11 cellular contexts compared by ENCODE assay signal in genomic region chr5:151130922-151131891, GRCh38. TPM values are rescaled to one million over a fixed set of nuclear protein-coding genes. Genes with fewer than 3 reads are reported as not detected.
DNase-seq lines count a peak whose midpoint lies in the region; ATAC-seq and TF ChIP-seq lines count a peak whose summit lies in the region.
"Had no signal": no experiment of that assay in that cellular context is flagged by ENCODE, and none has a peak within 500 bp of the region (broad histone marks: within the 10 kb centered on the region; RNA-seq: fewer than 3 reads in every experiment).

No MANE protein-coding gene starts in this region.

- H3K4me1 ChIP-seq in subcutaneous abdominal adipose tissue (ENCODE audit: control insufficient read depth in 5 of 5, insufficient read depth in 5 of 5, low read length in 5 of 5): peaks cover 3 to 8% (median 4%) of the 10 kb centered on the region in 5 donors

- TF ChIP-seq CTCF in activated B cell treated with CpG ODN at 0.5 μM for 24 hours (IDR thresholded peaks at IDR 0.05) (no peak), RWPE1 (conservative IDR thresholded peaks at IDR 0.05; ENCODE audit: low read depth) (no peak)

- peak overlapping the region; percentile 48 for H3K4me3 Mint-ChIP-seq in activated naive CD4-positive, alpha-beta T cell treated with anti-CD3 and anti-CD28 coated beads, Interleukin-2, amount 50 U/mL, for 24 hours
- H3K4me3 Mint-ChIP-seq in activated B cell treated with CpG ODN at 0.5 μM for 24 hours: no peak overlapping the region

- peak overlapping the region; percentile 95 for H3K27ac Mint-ChIP-seq in activated naive CD4-positive, alpha-beta T cell treated with anti-CD3 and anti-CD28 coated beads, Interleukin-2, amount 50 U/mL, for 24 hours
- H3K27ac Mint-ChIP-seq in activated B cell treated with CpG ODN at 0.5 μM for 24 hours: peak overlapping the region; percentile 65

- H3K27ac ChIP-seq in subcutaneous abdominal adipose tissue (ENCODE audit: low read depth, low read length) (peak overlapping the region; percentile 17), RWPE1 (no peak overlapping the region)
- H3K27ac ChIP-seq: dorsolateral prefrontal cortex had no signal

- no peaks in the 10 kb centered on the region for H3K9me3 ChIP-seq in subcutaneous abdominal adipose tissue (ENCODE audit: control insufficient read depth in 5 of 5, low read length in 5 of 5)

- peaks cover 74% of the 10 kb centered on the region for H3K4me1 Mint-ChIP-seq in activated naive CD4-positive, alpha-beta T cell treated with anti-CD3 and anti-CD28 coated beads, Interleukin-2, amount 50 U/mL, for 24 hours
- peaks cover 91% of the 10 kb centered on the region for H3K4me1 Mint-ChIP-seq in activated B cell treated with CpG ODN at 0.5 μM for 24 hours

- CTCF ChIA-PET in activated B cell treated with CpG ODN at 0.5 μM for 24 hours (lab: Charles Lee): interaction anchor here (0.8 to 3.8 kb wide), 4 partner anchors 10 to 185 kb away, joined by 4 to 18 read pairs (median 6); no protein-coding TSS in a partner anchor
- CTCF ChIA-PET in RWPE1 (lab: Yijun Ruan, JAX): interaction anchor here (0.6 to 1.0 kb wide), 6 partner anchors 10 to 681 kb away, joined by 3 to 5 read pairs (median 3); no protein-coding TSS in a partner anchor

- DNase-seq in activated naive CD4-positive, alpha-beta T cell (lab: John Stamatoyannopoulos, UW): no peak
- no peak for DNase-seq in activated B cell treated with CpG ODN at 0.5 μM for 24 hours
- peak in 1 of 2 donors; percentile 51 for DNase-seq in left colon
- no peak for DNase-seq in RWPE1 (ENCODE audit: low spot score)
- no peak for DNase-seq in Right ventricle myocardium superior
- DNase-seq: dorsolateral prefrontal cortex, NCI-H187 had no signal

- intact Hi-C loops in activated B cell treated with CpG ODN at 0.5 μM for 24 hours (cut with micrococcal nuclease) (no loop called here), left colon (cut with DNase I, micrococcal nuclease) (no loop called here), Right ventricle myocardium superior (cut with DNase I) (no loop called here)

- peaks cover 17% of the 10 kb centered on the region for H3K36me3 Mint-ChIP-seq in activated naive CD4-positive, alpha-beta T cell treated with anti-CD3 and anti-CD28 coated beads, Interleukin-2, amount 50 U/mL, for 24 hours
- peaks cover 97% of the 10 kb centered on the region for H3K36me3 Mint-ChIP-seq in activated B cell treated with CpG ODN at 0.5 μM for 24 hours (ENCODE audit: low read depth)

- POLR2A ChIA-PET in activated B cell treated with CpG ODN at 0.5 μM for 24 hours (lab: Charles Lee) (interaction anchor here (0.9 to 3.8 kb wide), 4 partner anchors 10 to 103 kb away, joined by 3 to 20 read pairs (median 6); partner anchors contain the start of gene ANXA6), RWPE1 (lab: Yijun Ruan, JAX; ENCODE audit: low non-redundant PET) (no interaction called here)

- no peak overlapping the region for H3K9ac ChIP-seq in subcutaneous abdominal adipose tissue (ENCODE audit: low read length in 5 of 5)

- no peak for ATAC-seq in activated B cell treated with CpG ODN at 0.5 μM for 24 hours (ENCODE audit: low read depth)
- ATAC-seq in left colon: peak; percentile 82
- ATAC-seq in Right ventricle myocardium superior (ENCODE audit: poor library complexity): no peak
- ATAC-seq in HG02610 (IDR thresholded peaks at IDR 0.05; ENCODE audit: unreplicated experiment): no peak
- ATAC-seq: HepG2 had no signal

- peaks cover 20 to 100% (median 96%) of the 10 kb centered on the region in 5 donors for H3K36me3 ChIP-seq in subcutaneous abdominal adipose tissue (ENCODE audit: control insufficient read depth in 5 of 5, insufficient read depth in 5 of 5, low read length in 5 of 5)

- H3K27me3 ChIP-seq in subcutaneous abdominal adipose tissue (ENCODE audit: control insufficient read depth in 5 of 5, insufficient read depth in 4 of 5, low read length in 5 of 5): no peaks in the 10 kb centered on the region
- H3K27me3 ChIP-seq: dorsolateral prefrontal cortex had no signal

- no peak overlapping the region for H3K4me3 ChIP-seq in subcutaneous abdominal adipose tissue (ENCODE audit: low read depth in 1 of 5, low read length in 5 of 5)
- H3K4me3 ChIP-seq: dorsolateral prefrontal cortex had no signal

- H3K9me3 Mint-ChIP-seq in activated naive CD4-positive, alpha-beta T cell treated with anti-CD3 and anti-CD28 coated beads, Interleukin-2, amount 50 U/mL, for 24 hours: no peaks in the 10 kb centered on the region
- H3K9me3 Mint-ChIP-seq in activated B cell treated with CpG ODN at 0.5 μM for 24 hours: no peaks in the 10 kb centered on the region

- no peaks in the 10 kb centered on the region for H3K27me3 Mint-ChIP-seq in activated naive CD4-positive, alpha-beta T cell treated with anti-CD3 and anti-CD28 coated beads, Interleukin-2, amount 50 U/mL, for 24 hours
- no peaks in the 10 kb centered on the region for H3K27me3 Mint-ChIP-seq in activated B cell treated with CpG ODN at 0.5 μM for 24 hours

RNA-seq across cellular contexts. Expression of gene ANXA6, which starts 26.4 kb away (rescaled TPM):
- 367 and 379 TPM in 2 replicates for total RNA-seq in activated B cell treated with CpG ODN at 0.5 μM for 24 hours
- 10 to 100 TPM; 20.3 to 46.8 TPM for total RNA-seq in left colon
- 202 TPM for total RNA-seq in Right ventricle myocardium superior

RNA-seq across cellular contexts. Expression of gene TNIP1, which starts 50.4 kb away (rescaled TPM):
- 506 and 512 TPM in 2 replicates for total RNA-seq in activated B cell treated with CpG ODN at 0.5 μM for 24 hours
- total RNA-seq in left colon: 100 to 1,000 TPM; 200 to 215 TPM
- total RNA-seq in Right ventricle myocardium superior: 126 TPM
